In genomic region chr6:69868252-69868804, GRCh38 we compare ENCODE assay signal across 2 cellular contexts.
TF ChIP-seq lines count a peak whose summit lies in the region.

No MANE protein-coding gene starts in this region.

TF ChIP-seq in HEK293, 187 proteins besides CTCF, POLR2A, EP300 and RAD21 (continued from another document):
- TF ChIP-seq ZNF513 (tag by site-specific recombination; IDR thresholded peaks at IDR 0.05) (peak; percentile 26), ZNF362 (tag by site-specific recombination; IDR thresholded peaks at IDR 0.05) (no peak)

TF ChIP-seq in GM12878, 131 proteins besides CTCF, POLR2A, EP300 and RAD21 (continued from another document):
- TF ChIP-seq ZNF592 (IDR thresholded peaks at IDR 0.05) (no peak), IRF5 (IDR thresholded peaks at IDR 0.05; ENCODE audit: borderline replicate concordance) (no peak)
